Comparison of ENCODE assay signal across 13 cellular contexts in the genomic region with DNA sequence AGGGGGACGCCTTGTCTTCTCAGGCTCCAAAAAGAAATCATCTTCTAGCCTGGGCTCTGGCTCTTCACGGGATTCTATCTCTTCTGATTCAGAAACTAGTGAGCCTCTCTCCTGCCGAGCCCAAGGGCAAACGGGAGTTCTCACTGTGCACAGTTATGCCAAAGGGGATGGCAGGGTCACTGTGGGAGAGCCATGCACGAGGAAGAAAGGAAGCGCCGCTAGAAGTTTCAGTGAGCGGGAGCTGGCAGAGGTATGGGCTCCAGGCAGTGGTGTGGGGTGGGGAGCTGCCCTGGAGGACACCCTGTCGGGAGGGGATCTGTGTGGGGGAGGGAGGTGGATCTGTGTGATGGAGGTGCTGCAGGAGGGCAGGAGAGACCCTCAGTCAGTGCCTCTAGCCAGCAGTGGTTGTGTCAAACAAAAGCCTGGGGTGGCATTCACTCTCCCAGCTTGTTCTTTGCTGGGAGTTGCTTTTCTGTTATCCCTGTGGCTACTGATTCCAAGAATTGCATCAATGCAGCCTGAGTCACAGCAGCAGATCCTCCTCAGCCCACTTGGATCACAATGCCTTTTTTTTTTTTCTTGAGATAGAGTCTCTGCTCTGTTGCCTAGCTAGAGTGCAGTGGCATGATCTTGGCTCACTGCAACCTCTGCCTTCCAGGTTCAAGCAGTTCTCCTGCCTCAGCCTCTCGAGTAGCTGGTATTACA. TPM values are rescaled to one million over a fixed set of nuclear protein-coding genes. Genes with fewer than 3 reads are reported as not detected.
DNase-seq lines count a peak whose midpoint lies in the region; ATAC-seq, FAIRE-seq and TF ChIP-seq lines count a peak whose summit lies in the region.
"Had no signal": no experiment of that assay in that cellular context is flagged by ENCODE, and none has a peak within 500 bp of the region (broad histone marks: within the 10 kb centered on the region; RNA-seq: fewer than 3 reads in every experiment).

No MANE protein-coding gene starts in this region.

- in situ Hi-C loops in gastrocnemius medialis (cut with MboI; ENCODE audit: low sequenced_read_pairs in 4 of 4) = no loop called here

- TF ChIP-seq POLR2A in gastrocnemius medialis (IDR thresholded peaks at IDR 0.05) = no peak

- H2AFZ ChIP-seq in astrocyte (ENCODE audit: low read depth, low read length) = no peak overlapping the region
- H2AFZ ChIP-seq in neural progenitor cell (replicated peaks) = no peak overlapping the region

- DNase-seq in H4 (ENCODE audit: low spot score) (peak; percentile 1), astrocyte (ENCODE audit: low read depth) (peak; percentile 76), foreskin fibroblast (peak; percentile 68 to 87), gastrocnemius medialis (no peak), HUDEP-2 (lab: John Stamatoyannopoulos, UW; ENCODE audit: unreplicated experiment in 76 of 76) (no peak), neural progenitor cell (ENCODE audit: low spot score) (no peak), KG1 (lab: John Stamatoyannopoulos, UW) (no peak)
- DNase-seq: MV-4-11; NCI-H345; stimulated activated CD4-positive, alpha-beta T cell treated with anti-CD3 and anti-CD28 coated beads, Interleukin-4, amount 100 ng/mL, for 1 hour had no signal

- H3K4me1 ChIP-seq in astrocyte (ENCODE audit: insufficient read depth, low read length) = peaks cover 23% of the 10 kb centered on the region
- H3K4me1 ChIP-seq in gastrocnemius medialis = peaks cover 10 to 41% of the 10 kb centered on the region in 2 donors
- H3K4me1 ChIP-seq in neural progenitor cell = no peaks in the 10 kb centered on the region

- H3K9me3 Mint-ChIP-seq in astrocyte (ENCODE audit: unreplicated experiment) = no peaks in the 10 kb centered on the region
- no peaks in the 10 kb centered on the region for H3K9me3 Mint-ChIP-seq in neural progenitor cell

- H3K9ac ChIP-seq in astrocyte (ENCODE audit: low read length) (peak overlapping the region; percentile 46), neural progenitor cell (no peak overlapping the region)

- H3K4me2 ChIP-seq in astrocyte (ENCODE audit: low read length) (peak overlapping the region; percentile 59), neural progenitor cell (no peak overlapping the region)

- no peak overlapping the region for H3K4me3 Mint-ChIP-seq in astrocyte (ENCODE audit: unreplicated experiment)
- no peak overlapping the region for H3K4me3 Mint-ChIP-seq in neural progenitor cell

- H3K4me1 Mint-ChIP-seq in astrocyte (ENCODE audit: low read depth, unreplicated experiment) (peaks cover 33% of the 10 kb centered on the region), neural progenitor cell (no peaks in the 10 kb centered on the region)

- peak overlapping the region; percentile 51 for H3K27ac ChIP-seq in astrocyte (ENCODE audit: low read depth, low read length)
- peak overlapping the region in 3 of 4 donors; percentile 61 to 83 (median 71) for H3K27ac ChIP-seq in gastrocnemius medialis
- no peak overlapping the region for H3K27ac ChIP-seq in neural progenitor cell
- H3K27ac ChIP-seq: cardiac muscle cell had no signal

- no peaks in the 10 kb centered on the region for H3K9me3 ChIP-seq in astrocyte (ENCODE audit: insufficient read depth, low read depth, low read length)
- H3K9me3 ChIP-seq in gastrocnemius medialis = no peaks in the 10 kb centered on the region
- H3K9me3 ChIP-seq in neural progenitor cell (ENCODE audit: low read depth) = no peaks in the 10 kb centered on the region

- intact Hi-C loops in gastrocnemius medialis (cut with DNase I; ENCODE audit: low total_unique reads) = no loop called here

- no peak for TF ChIP-seq CTCF in astrocyte (IDR thresholded peaks at IDR 0.05; ENCODE audit: insufficient read depth, low read depth, low read length)
- no peak for TF ChIP-seq CTCF in foreskin fibroblast (IDR thresholded peaks at IDR 0.05; ENCODE audit: low read depth, low read length)
- TF ChIP-seq CTCF in gastrocnemius medialis (IDR thresholded peaks at IDR 0.05 in 4 of 5, conservative IDR thresholded peaks at IDR 0.05 in 1 of 5) = no peak
- no peak for TF ChIP-seq CTCF in neural progenitor cell (IDR thresholded peaks at IDR 0.05)

- H4K20me1 ChIP-seq in astrocyte (ENCODE audit: insufficient read depth, low read length) (peaks cover 63% of the 10 kb centered on the region), neural progenitor cell (ENCODE audit: low read depth) (peaks cover 26% of the 10 kb centered on the region)

- FAIRE-seq in astrocyte (lab: Jason Lieb, UNC) = peak; percentile 85
- FAIRE-seq: RCC 7860 had no signal

- H3K36me3 ChIP-seq in astrocyte (ENCODE audit: insufficient read depth, low read length) = peaks cover 69% of the 10 kb centered on the region
- H3K36me3 ChIP-seq in gastrocnemius medialis = peaks cover 5 to 91% of the 10 kb centered on the region in 2 donors
- H3K36me3 ChIP-seq in neural progenitor cell = no peaks in the 10 kb centered on the region

- H3K36me3 Mint-ChIP-seq in astrocyte (ENCODE audit: low read depth, unreplicated experiment) (peaks cover 47% of the 10 kb centered on the region), neural progenitor cell (peaks cover 52% of the 10 kb centered on the region)

- no peaks in the 10 kb centered on the region for H3K27me3 Mint-ChIP-seq in astrocyte (ENCODE audit: low read depth, unreplicated experiment)
- H3K27me3 Mint-ChIP-seq in neural progenitor cell (ENCODE audit: insufficient read depth, low read depth) = peaks cover 2% of the 10 kb centered on the region

- H3K4me3 ChIP-seq in astrocyte (ENCODE audit: insufficient read depth, low read depth, low read length) = no peak overlapping the region
- no peak overlapping the region for H3K4me3 ChIP-seq in foreskin fibroblast (ENCODE audit: low read depth in 1 of 2, low read length in 2 of 2)
- no peak overlapping the region for H3K4me3 ChIP-seq in gastrocnemius medialis
- no peak overlapping the region for H3K4me3 ChIP-seq in neural progenitor cell
- H3K4me3 ChIP-seq: cardiac muscle cell had no signal

- no peaks in the 10 kb centered on the region for H3F3A ChIP-seq in neural progenitor cell (ENCODE audit: low read depth)

- H3K27ac Mint-ChIP-seq in astrocyte (ENCODE audit: unreplicated experiment) (peak overlapping the region; percentile 96), neural progenitor cell (no peak overlapping the region)

- H3K27me3 ChIP-seq in astrocyte (ENCODE audit: insufficient read depth, low read length) (no peaks in the 10 kb centered on the region), gastrocnemius medialis (no peaks in the 10 kb centered on the region), neural progenitor cell (no peaks in the 10 kb centered on the region)
- H3K27me3 ChIP-seq: cardiac muscle cell had no signal

- ATAC-seq in gastrocnemius medialis (peak; percentile 26 to 45), HG03521 (IDR thresholded peaks at IDR 0.05; ENCODE audit: unreplicated experiment) (no peak)

- peaks cover 30% of the 10 kb centered on the region for H3K79me2 ChIP-seq in astrocyte (ENCODE audit: insufficient read depth, low read length)
- H3K79me2 ChIP-seq in neural progenitor cell (ENCODE audit: low read depth) = peaks cover 5% of the 10 kb centered on the region

RNA-seq across cellular contexts. Expression of gene KDM4A, which starts 21.8 kb away (rescaled TPM):
- total RNA-seq in H4 (2014; rRNA removed; shearing (Covaris generic)) = 29.4 and 30.8 TPM in 2 replicates
- total RNA-seq in astrocyte = 93.5 and 97.5 TPM in 2 replicates
- total RNA-seq in gastrocnemius medialis = 10 to 100 TPM in 3 of 4 donors, 1 to 10 TPM in 1; 8.1 to 19.9 (median 13.4) TPM
- total RNA-seq in neural progenitor cell (ENCODE audit: low replicate concordance) = 58.6 and 64.7 TPM in 2 replicates

RNA-seq across cellular contexts. Expression of gene ST3GAL3, which starts 35.6 kb away (rescaled TPM):
- total RNA-seq in H4 (2014; rRNA removed; shearing (Covaris generic)) = 10.7 and 12.1 TPM in 2 replicates
- total RNA-seq in astrocyte (11.4 and 13.9 TPM in 2 replicates), gastrocnemius medialis (10 to 100 TPM; 32.2 to 57.4 (median 38.3) TPM), neural progenitor cell (ENCODE audit: low replicate concordance) (13.6 and 29.7 TPM in 2 replicates)

Comparison
In these comparisons a context has a peak if more than half of its experiments do, and no peak if none do; other contexts are left out.
1. DNase-seq: peak in H4 (single experiment), astrocyte (single experiment) and foreskin fibroblast (2 of 2); none in gastrocnemius medialis (0 of 2), HUDEP-2 (0 of 76), neural progenitor cell (single experiment) and KG1 (single experiment).